1 cellular context compared by ENCODE assay signal in genomic region chr1:35808376-35809155, GRCh38.
TF ChIP-seq lines count a peak whose summit lies in the region.

No MANE protein-coding gene starts in this region.

TF ChIP-seq in K562, 482 proteins besides CTCF, POLR2A, EP300 and RAD21 (continued from another document and continues in another):
- TF ChIP-seq HNRNPH1 (optimal IDR thresholded peaks at IDR 0.05; ENCODE audit: low read depth, low read length) (no peak), UBTF (IDR thresholded peaks at IDR 0.05; ENCODE audit: borderline replicate concordance in 1 of 2, low read depth in 2 of 2, low read length in 2 of 2) (peak; percentile 78 to 81; a peak in 3 of 4 replicates), CHD1 (IDR thresholded peaks at IDR 0.05; ENCODE audit: low read length) (peak; percentile 76), ATF7 (IDR thresholded peaks at IDR 0.05) (peak; percentile 52; the same call in 1 of the 2 replicates), CBX2 (IDR thresholded peaks at IDR 0.05; ENCODE audit: insufficient read depth, low read length, poor library complexity, severe bottlenecking) (no peak), SRF (CRISPR knock-in tag; IDR thresholded peaks at IDR 0.05) (peak in 1 of 2 experiments; percentile 85; a peak in 1 of 4 replicates), ZNF589 (CRISPR knock-in tag; IDR thresholded peaks at IDR 0.05; ENCODE audit: low read depth) (0 out of 2 replicates have a peak, but pooled peaks have one; percentile 39), ZNF696 (CRISPR knock-in tag; conservative IDR thresholded peaks at IDR 0.05) (no peak), NR2C2 (CRISPR knock-in tag; IDR thresholded peaks at IDR 0.05) (no peak), NR2C2 (tag; IDR thresholded peaks at IDR 0.05) (peak; percentile 54; the same call in 1 of the 2 replicates), TFAP4 (CRISPR knock-in tag; IDR thresholded peaks at IDR 0.05; ENCODE audit: borderline replicate concordance) (peak; percentile 25; the same call in 1 of the 2 replicates), FIP1L1 (IDR thresholded peaks at IDR 0.05; ENCODE audit: low read depth, low read length, poor library complexity, severe bottlenecking) (peak; percentile 45), SP2 (IDR thresholded peaks at IDR 0.05; ENCODE audit: extremely low read depth, low read depth, low read length, poor library complexity, severe bottlenecking) (no peak), ZNF76 (CRISPR knock-in tag; IDR thresholded peaks at IDR 0.05; ENCODE audit: borderline replicate concordance) (0 out of 2 replicates have a peak, but pooled peaks have one; percentile 24), ARID4B (CRISPR knock-in tag; IDR thresholded peaks at IDR 0.05) (peak; percentile 57; the same call in 1 of the 2 replicates), GATAD2A (IDR thresholded peaks at IDR 0.05) (no peak), XRCC4 (IDR thresholded peaks at IDR 0.05; ENCODE audit: extremely low read depth, insufficient read depth, insufficient read length) (no peak), PREB (CRISPR knock-in tag; IDR thresholded peaks at IDR 0.05) (0 out of 2 replicates have a peak, but pooled peaks have one; percentile 45), RNF2 (IDR thresholded peaks at IDR 0.05) (no peak), ZNF280B (CRISPR knock-in tag; IDR thresholded peaks at IDR 0.05) (no peak), LCOR (CRISPR knock-in tag; IDR thresholded peaks at IDR 0.05) (peak; percentile 54; the same call in 1 of the 2 replicates), ZNF830 (CRISPR knock-in tag; IDR thresholded peaks at IDR 0.05) (peak; percentile 87; the same call in 1 of the 2 replicates), PHF8 (IDR thresholded peaks at IDR 0.05; ENCODE audit: borderline replicate concordance, low read length) (peak; percentile 51; the same call in 1 of the 2 replicates), ID3 (CRISPR knock-in tag; IDR thresholded peaks at IDR 0.05) (no peak), ID3 (tag; IDR thresholded peaks at IDR 0.05) (no peak), BDP1 (IDR thresholded peaks at IDR 0.05; ENCODE audit: insufficient read depth, insufficient read length) (no peak), RBM14 (IDR thresholded peaks at IDR 0.05; ENCODE audit: borderline replicate concordance, insufficient read depth, low read depth, low read length) (0 out of 2 replicates have a peak, but pooled peaks have one; percentile 90), TEAD1 (CRISPR knock-in tag; IDR thresholded peaks at IDR 0.05) (0 out of 4 replicates have a peak, but pooled peaks of 1 of the 2 experiments have one; percentile 37), TEAD4 (IDR thresholded peaks at IDR 0.05; ENCODE audit: low read length) (no peak), TEAD4 (CRISPR knock-in tag; IDR thresholded peaks at IDR 0.05; ENCODE audit: borderline replicate concordance) (peak; percentile 10; the same call in 1 of the 2 replicates), PBX2 (CRISPR knock-in tag; IDR thresholded peaks at IDR 0.05; ENCODE audit: low read depth) (peak; percentile 38; the same call in 1 of the 2 replicates), PBX2 (tag; conservative IDR thresholded peaks at IDR 0.05; ENCODE audit: low read depth) (0 out of 2 replicates have a peak, but pooled peaks have one; percentile 24), ZC3H4 (CRISPR knock-in tag; IDR thresholded peaks at IDR 0.05; ENCODE audit: borderline replicate concordance) (peak; percentile 84), BRCA1 (IDR thresholded peaks at IDR 0.05) (no peak), BRCA1 (CRISPR knock-in tag; IDR thresholded peaks at IDR 0.05) (0 out of 2 replicates have a peak, but pooled peaks have one; percentile 66), SMARCE1 (IDR thresholded peaks at IDR 0.05) (peak; percentile 41; the same call in 1 of the 2 replicates), NELFE (IDR thresholded peaks at IDR 0.05; ENCODE audit: insufficient read depth, insufficient read length) (no peak), ZFX (CRISPR knock-in tag; IDR thresholded peaks at IDR 0.05) (peak; percentile 96), ESRRA (IDR thresholded peaks at IDR 0.05; ENCODE audit: borderline replicate concordance, low read depth) (peak; percentile 55; the same call in 1 of the 2 replicates), PCBP1 (IDR thresholded peaks at IDR 0.05; ENCODE audit: low read depth, low read length, poor library complexity, severe bottlenecking) (peak; percentile 36), REST (CRISPR knock-in tag; IDR thresholded peaks at IDR 0.05; ENCODE audit: low read depth) (0 out of 2 replicates have a peak, but pooled peaks have one; percentile 53), CTBP1 (IDR thresholded peaks at IDR 0.05; ENCODE audit: borderline replicate concordance) (peak; percentile 22; the same call in 1 of the 2 replicates), C11orf30 (IDR thresholded peaks at IDR 0.05; ENCODE audit: low read depth) (no peak), ZNF639 (CRISPR knock-in tag; conservative IDR thresholded peaks at IDR 0.05 in 1 of 2, IDR thresholded peaks at IDR 0.05 in 1 of 2) (peak in 1 of 2 experiments; percentile 8; a peak in 1 of 4 replicates)
